10 cellular contexts compared by ENCODE assay signal in genomic region chr3:47113669-47114365, GRCh38. TPM values are rescaled to one million over a fixed set of nuclear protein-coding genes. Genes with fewer than 3 reads are reported as not detected.
DNase-seq lines count a peak whose midpoint lies in the region; ATAC-seq and FAIRE-seq lines count a peak whose summit lies in the region.
"Had no signal": no experiment of that assay in that cellular context is flagged by ENCODE, and none has a peak within 500 bp of the region (broad histone marks: within the 10 kb centered on the region; RNA-seq: fewer than 3 reads in every experiment).

No MANE protein-coding gene starts in this region.

- peak overlapping the region; percentile 1 for H3K27ac Mint-ChIP-seq in activated naive CD8-positive, alpha-beta T cell treated with anti-CD3 and anti-CD28 coated beads, Interleukin-2, amount 50 U/mL, for 24 hours
- H3K27ac Mint-ChIP-seq in activated naive CD8-positive, alpha-beta T cell treated with anti-CD3 and anti-CD28 coated beads for 36 hours, result no peak overlapping the region

- no peak for ATAC-seq in activated naive CD8-positive, alpha-beta T cell treated with anti-CD3 and anti-CD28 coated beads, Interleukin-2, amount 50 U/mL, for 24 hours
- peak; percentile 86 for ATAC-seq in esophagus mucosa
- ATAC-seq: A549 had no signal

- FAIRE-seq in RCC 7860 (lab: Jason Lieb, UNC), result no peak
- FAIRE-seq: A549 had no signal

- H3K36me3 Mint-ChIP-seq in activated naive CD8-positive, alpha-beta T cell treated with anti-CD3 and anti-CD28 coated beads, Interleukin-2, amount 50 U/mL, for 24 hours (ENCODE audit: low read depth), result peaks cover 46% of the 10 kb centered on the region
- H3K36me3 Mint-ChIP-seq in activated naive CD8-positive, alpha-beta T cell treated with anti-CD3 and anti-CD28 coated beads for 36 hours, result peaks cover 16% of the 10 kb centered on the region

- no peak overlapping the region for H3K4me3 Mint-ChIP-seq in activated naive CD8-positive, alpha-beta T cell treated with anti-CD3 and anti-CD28 coated beads, Interleukin-2, amount 50 U/mL, for 24 hours
- no peak overlapping the region for H3K4me3 Mint-ChIP-seq in activated naive CD8-positive, alpha-beta T cell treated with anti-CD3 and anti-CD28 coated beads for 36 hours

- H3K4me1 Mint-ChIP-seq in activated naive CD8-positive, alpha-beta T cell treated with anti-CD3 and anti-CD28 coated beads, Interleukin-2, amount 50 U/mL, for 24 hours, result peaks cover 5% of the 10 kb centered on the region
- peaks cover 9% of the 10 kb centered on the region for H3K4me1 Mint-ChIP-seq in activated naive CD8-positive, alpha-beta T cell treated with anti-CD3 and anti-CD28 coated beads for 36 hours

- H3K27me3 Mint-ChIP-seq in activated naive CD8-positive, alpha-beta T cell treated with anti-CD3 and anti-CD28 coated beads, Interleukin-2, amount 50 U/mL, for 24 hours, result no peaks in the 10 kb centered on the region
- no peaks in the 10 kb centered on the region for H3K27me3 Mint-ChIP-seq in activated naive CD8-positive, alpha-beta T cell treated with anti-CD3 and anti-CD28 coated beads for 36 hours

- H3K9me3 Mint-ChIP-seq in activated naive CD8-positive, alpha-beta T cell treated with anti-CD3 and anti-CD28 coated beads, Interleukin-2, amount 50 U/mL, for 24 hours, result no peaks in the 10 kb centered on the region
- H3K9me3 Mint-ChIP-seq in activated naive CD8-positive, alpha-beta T cell treated with anti-CD3 and anti-CD28 coated beads for 36 hours, result no peaks in the 10 kb centered on the region

- no peak for DNase-seq in activated naive CD8-positive, alpha-beta T cell treated with anti-CD3 and anti-CD28 coated beads, Interleukin-2, amount 50 U/mL, for 24 hours
- DNase-seq in activated naive CD8-positive, alpha-beta T cell treated with anti-CD3 and anti-CD28 coated beads for 36 hours, result no peak
- DNase-seq in RCC 7860 (ENCODE audit: low spot score) (peak; percentile 45), HK-2 (ENCODE audit: unreplicated experiment) (no peak), NCI-H128 (lab: John Stamatoyannopoulos, UW; ENCODE audit: unreplicated experiment) (no peak), DMS53 treated with DMSO at 0.1 percent for 48 hours (lab: John Stamatoyannopoulos, UW; ENCODE audit: unreplicated experiment) (no peak)
- DNase-seq in activated CD8-positive, alpha-beta memory T cell treated with anti-CD3 and anti-CD28 coated beads, Interleukin-2, amount 50 U/mL, for 4 hours, result no peak
- DNase-seq: NK-92 treated with Interleukin-12 subunit alpha and Interleukin-12 subunit beta, amount 100 ng/mL, for 24 hours had no signal

RNA-seq across cellular contexts. Expression of gene SETD2, which starts 50.1 kb away (rescaled TPM):
- total RNA-seq in activated naive CD8-positive, alpha-beta T cell treated with anti-CD3 and anti-CD28 coated beads for 36 hours, result 10 to 100 TPM; 33.7 to 35.9 TPM
- total RNA-seq in esophagus mucosa, result 26.6 TPM
